26 cellular contexts compared by ENCODE assay signal in genomic region chr1:84031928-84032327, GRCh38. TPM values are rescaled to one million over a fixed set of nuclear protein-coding genes. Genes with fewer than 3 reads are reported as not detected.
"Had no signal": no experiment of that assay in that cellular context is flagged by ENCODE, and none has a peak within 500 bp of the region (broad histone marks: within the 10 kb centered on the region; RNA-seq: fewer than 3 reads in every experiment).

No MANE protein-coding gene starts in this region.

- H3K4me1 ChIP-seq: esophagus squamous epithelium, gastroesophageal sphincter, heart right ventricle had no signal

- H3K9me3 ChIP-seq: esophagus squamous epithelium had no signal

- H3K27me3 ChIP-seq: brain microvascular endothelial cell, esophagus squamous epithelium, gastroesophageal sphincter, heart right ventricle had no signal

- DNase-seq: activated CD4-positive, alpha-beta T cell treated with anti-CD3 and anti-CD28 coated beads for 1 hour; activated CD4-positive, alpha-beta T cell treated with anti-CD3 and anti-CD28 coated beads for 4 hours; activated CD4-positive, alpha-beta T cell treated with anti-CD3 and anti-CD28 coated beads, Interleukin-2, amount 10 ng/mL, durations not matched to agents 7 days and 5 days; activated CD4-positive, alpha-beta T cell treated with anti-CD3 and anti-CD28 coated beads, Interleukin-2, amount 50 U/mL, for 48 hours; activated CD8-positive, alpha-beta memory T cell treated with anti-CD3 and anti-CD28 coated beads for 24 hours; activated CD8-positive, alpha-beta T cell treated with anti-CD3 and anti-CD28 coated beads for 36 hours; activated effector memory CD4-positive, alpha-beta T cell treated with anti-CD3 and anti-CD28 coated beads, Interleukin-2, amount 50 U/mL, for 16 hours; activated naive CD4-positive, alpha-beta T cell treated with anti-CD3 and anti-CD28 coated beads for 36 hours; activated naive CD8-positive, alpha-beta T cell treated with anti-CD3 and anti-CD28 coated beads for 36 hours; activated naive CD8-positive, alpha-beta T cell treated with anti-CD3 and anti-CD28 coated beads, Interleukin-2, amount 50 U/mL, for 24 hours; activated T-cell treated with anti-CD3 and anti-CD28 coated beads, Interleukin-2, amount 50 U/mL, for 1 hour; activated T-cell treated with anti-CD3 and anti-CD28 coated beads, Interleukin-2, amount 50 U/mL, for 48 hours; brain microvascular endothelial cell; cortex of kidney; effector CD8-positive, alpha-beta T cell; esophagus squamous epithelium; foreskin melanocyte; heart right ventricle; T-helper 2 cell had no signal

- H3K27ac ChIP-seq: brain microvascular endothelial cell, epithelial cell of prostate, esophagus squamous epithelium, gastroesophageal sphincter, heart right ventricle had no signal

- ATAC-seq: activated CD8-positive, alpha-beta T cell treated with anti-CD3 and anti-CD28 coated beads for 36 hours; activated naive CD8-positive, alpha-beta T cell treated with anti-CD3 and anti-CD28 coated beads, Interleukin-2, amount 50 U/mL, for 24 hours; gastroesophageal sphincter; heart right ventricle had no signal

- H3K4me3 ChIP-seq: esophagus squamous epithelium, gastroesophageal sphincter, heart right ventricle had no signal

- H3K36me3 ChIP-seq: brain microvascular endothelial cell, esophagus squamous epithelium, gastroesophageal sphincter, heart right ventricle had no signal

- FAIRE-seq: astrocyte, bronchial epithelial cell, colon, endometrium, endothelial cell of umbilical vein had no signal

RNA-seq across cellular contexts. Expression of gene TTLL7, which starts 33.0 kb away (rescaled TPM):
- total RNA-seq: activated naive CD4-positive, alpha-beta T cell treated with anti-CD3 and anti-CD28 coated beads for 36 hours had no signal
